Comparison of ENCODE assay signal across 1 cellular context in the genomic region with DNA sequence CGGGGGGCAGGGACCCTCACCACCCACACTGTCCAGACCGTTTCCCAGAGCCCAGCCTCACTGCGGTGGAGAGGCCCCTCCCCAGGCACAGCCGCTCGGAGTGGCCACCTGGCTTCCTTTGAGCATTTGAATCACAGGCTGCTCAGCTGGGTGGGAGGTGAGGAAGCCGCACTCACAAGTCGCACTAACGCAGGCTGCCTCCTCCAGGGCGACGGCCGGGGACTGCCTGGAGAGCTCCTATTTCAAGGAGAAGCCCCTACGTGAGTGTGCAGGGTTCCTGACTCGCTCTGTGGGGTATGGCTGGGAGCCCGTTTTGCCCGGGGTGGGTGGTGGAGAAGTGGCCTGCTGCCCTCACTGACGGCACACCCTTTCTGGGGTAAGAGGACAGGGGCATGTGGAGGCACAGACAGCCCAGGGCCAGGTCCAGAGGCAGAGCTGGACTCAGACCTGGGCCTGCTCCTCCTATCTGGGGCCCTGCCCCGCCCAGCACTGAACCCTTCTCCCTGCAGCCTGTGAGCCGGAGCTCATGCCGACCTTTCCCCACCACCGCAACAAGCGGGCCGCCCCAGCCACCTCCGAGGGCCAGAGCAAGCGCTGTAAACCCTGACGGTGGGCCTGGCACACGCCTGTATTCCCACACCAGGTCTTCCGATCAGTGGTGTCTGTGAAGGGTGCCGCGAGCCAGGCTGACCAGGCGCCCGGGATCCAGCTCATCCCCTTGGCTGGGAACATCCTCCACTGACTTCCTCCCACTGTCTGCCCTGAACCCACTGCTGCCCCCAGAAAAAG.
TF ChIP-seq lines count a peak whose summit lies in the region.

No MANE protein-coding gene starts in this region.

TF ChIP-seq in HepG2, 621 proteins besides CTCF, POLR2A, EP300 and RAD21 (continues in another document):
- TF ChIP-seq, protein P1, sequence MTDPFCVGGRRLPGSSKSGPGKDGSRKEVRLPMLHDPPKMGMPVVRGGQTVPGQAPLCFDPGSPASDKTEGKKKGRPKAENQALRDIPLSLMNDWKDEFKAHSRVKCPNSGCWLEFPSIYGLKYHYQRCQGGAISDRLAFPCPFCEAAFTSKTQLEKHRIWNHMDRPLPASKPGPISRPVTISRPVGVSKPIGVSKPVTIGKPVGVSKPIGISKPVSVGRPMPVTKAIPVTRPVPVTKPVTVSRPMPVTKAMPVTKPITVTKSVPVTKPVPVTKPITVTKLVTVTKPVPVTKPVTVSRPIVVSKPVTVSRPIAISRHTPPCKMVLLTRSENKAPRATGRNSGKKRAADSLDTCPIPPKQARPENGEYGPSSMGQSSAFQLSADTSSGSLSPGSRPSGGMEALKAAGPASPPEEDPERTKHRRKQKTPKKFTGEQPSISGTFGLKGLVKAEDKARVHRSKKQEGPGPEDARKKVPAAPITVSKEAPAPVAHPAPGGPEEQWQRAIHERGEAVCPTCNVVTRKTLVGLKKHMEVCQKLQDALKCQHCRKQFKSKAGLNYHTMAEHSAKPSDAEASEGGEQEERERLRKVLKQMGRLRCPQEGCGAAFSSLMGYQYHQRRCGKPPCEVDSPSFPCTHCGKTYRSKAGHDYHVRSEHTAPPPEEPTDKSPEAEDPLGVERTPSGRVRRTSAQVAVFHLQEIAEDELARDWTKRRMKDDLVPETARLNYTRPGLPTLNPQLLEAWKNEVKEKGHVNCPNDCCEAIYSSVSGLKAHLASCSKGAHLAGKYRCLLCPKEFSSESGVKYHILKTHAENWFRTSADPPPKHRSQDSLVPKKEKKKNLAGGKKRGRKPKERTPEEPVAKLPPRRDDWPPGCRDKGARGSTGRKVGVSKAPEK (CRISPR knock-in tag; IDR thresholded peaks at IDR 0.05; ENCODE audit: borderline replicate concordance): no peak
- TF ChIP-seq, protein P2, sequence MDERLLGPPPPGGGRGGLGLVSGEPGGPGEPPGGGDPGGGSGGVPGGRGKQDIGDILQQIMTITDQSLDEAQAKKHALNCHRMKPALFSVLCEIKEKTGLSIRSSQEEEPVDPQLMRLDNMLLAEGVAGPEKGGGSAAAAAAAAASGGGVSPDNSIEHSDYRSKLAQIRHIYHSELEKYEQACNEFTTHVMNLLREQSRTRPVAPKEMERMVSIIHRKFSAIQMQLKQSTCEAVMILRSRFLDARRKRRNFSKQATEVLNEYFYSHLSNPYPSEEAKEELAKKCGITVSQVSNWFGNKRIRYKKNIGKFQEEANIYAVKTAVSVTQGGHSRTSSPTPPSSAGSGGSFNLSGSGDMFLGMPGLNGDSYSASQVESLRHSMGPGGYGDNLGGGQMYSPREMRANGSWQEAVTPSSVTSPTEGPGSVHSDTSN (CRISPR knock-in tag; IDR thresholded peaks at IDR 0.05): no peak
- TF ChIP-seq ZC3H4 (CRISPR knock-in tag; IDR thresholded peaks at IDR 0.05; ENCODE audit: borderline replicate concordance) (peak; percentile 34; the same call in 1 of the 2 replicates), TBX2 (CRISPR knock-in tag; IDR thresholded peaks at IDR 0.05; ENCODE audit: borderline replicate concordance) (peak; percentile 43; the same call in 1 of the 2 replicates), MXD4 (CRISPR knock-in tag; IDR thresholded peaks at IDR 0.05) (no peak), MLLT10 (CRISPR knock-in tag; IDR thresholded peaks at IDR 0.05) (no peak), MZF1 (CRISPR knock-in tag; IDR thresholded peaks at IDR 0.05; ENCODE audit: borderline replicate concordance) (0 out of 2 replicates have a peak, but pooled peaks have one; percentile 77), TCF7L2 (IDR thresholded peaks at IDR 0.05; ENCODE audit: low read depth, low read length) (no peak), RFX3 (CRISPR knock-in tag; IDR thresholded peaks at IDR 0.05) (no peak), SMYD3 (CRISPR knock-in tag; IDR thresholded peaks at IDR 0.05) (no peak), ZNF589 (CRISPR knock-in tag; conservative IDR thresholded peaks at IDR 0.05) (0 out of 2 replicates have a peak, but pooled peaks have one; percentile 16), ZNF326 (CRISPR knock-in tag; IDR thresholded peaks at IDR 0.05; ENCODE audit: borderline replicate concordance) (peak; percentile 53; the same call in 1 of the 2 replicates), MBNL3 (CRISPR knock-in tag; conservative IDR thresholded peaks at IDR 0.05) (no peak), SALL2 (CRISPR knock-in tag; IDR thresholded peaks at IDR 0.05) (0 out of 2 replicates have a peak, but pooled peaks have one; percentile 18), ZNF580 (CRISPR knock-in tag; IDR thresholded peaks at IDR 0.05; ENCODE audit: borderline replicate concordance, low read depth) (peak; percentile 60; the same call in 1 of the 2 replicates), SRSF1 (optimal IDR thresholded peaks at IDR 0.05; ENCODE audit: low read depth, low read length) (peak; percentile 13), ZNF256 (CRISPR knock-in tag; conservative IDR thresholded peaks at IDR 0.05) (peak; percentile 82), XRCC5 (optimal IDR thresholded peaks at IDR 0.05; ENCODE audit: low read length) (peak; percentile 33), ZNF547 (CRISPR knock-in tag; IDR thresholded peaks at IDR 0.05) (peak; percentile 32; the same call in 1 of the 2 replicates), STAG1 (CRISPR knock-in tag; IDR thresholded peaks at IDR 0.05) (peak; percentile 14; the same call in 1 of the 2 replicates), RFXANK (CRISPR knock-in tag; IDR thresholded peaks at IDR 0.05) (no peak), ZNF329 (CRISPR knock-in tag; IDR thresholded peaks at IDR 0.05; ENCODE audit: low read depth) (0 out of 2 replicates have a peak, but pooled peaks have one; percentile 20), POLR2G (IDR thresholded peaks at IDR 0.05; ENCODE audit: low read depth, low read length) (peak; percentile 72), HNRNPLL (IDR thresholded peaks at IDR 0.05; ENCODE audit: low read depth, low read length, poor library complexity, severe bottlenecking) (peak; percentile 76), ZNF468 (CRISPR knock-in tag; IDR thresholded peaks at IDR 0.05) (no peak), HDAC1 (CRISPR knock-in tag; IDR thresholded peaks at IDR 0.05) (peak; percentile 17; the same call in 1 of the 2 replicates), NR2F6 (IDR thresholded peaks at IDR 0.05) (no peak), NR2F6 (CRISPR knock-in tag; IDR thresholded peaks at IDR 0.05) (peak; percentile 18; the same call in 1 of the 2 replicates), ZNF274 (CRISPR knock-in tag; IDR thresholded peaks at IDR 0.05) (peak; percentile 61; the same call in 1 of the 2 replicates), ZMYM4 (CRISPR knock-in tag; IDR thresholded peaks at IDR 0.05) (peak; percentile 49; the same call in 1 of the 2 replicates), ZNF543 (CRISPR knock-in tag; IDR thresholded peaks at IDR 0.05) (peak; percentile 25; the same call in 1 of the 2 replicates), ZNF282 (IDR thresholded peaks at IDR 0.05; ENCODE audit: partially characterized antibody) (no peak), ATF7 (IDR thresholded peaks at IDR 0.05) (no peak), ATF7 (CRISPR knock-in tag; IDR thresholded peaks at IDR 0.05) (0 out of 2 replicates have a peak, but pooled peaks have one; percentile 56), ZNF44 (CRISPR knock-in tag; IDR thresholded peaks at IDR 0.05) (peak; percentile 83; the same call in 1 of the 2 replicates), NFKBIZ (CRISPR knock-in tag; IDR thresholded peaks at IDR 0.05) (no peak), ZSCAN12 (CRISPR knock-in tag; IDR thresholded peaks at IDR 0.05) (no peak), FOXC1 (CRISPR knock-in tag; IDR thresholded peaks at IDR 0.05; ENCODE audit: borderline replicate concordance) (peak; percentile 77; the same call in 1 of the 2 replicates), ZNF160 (CRISPR knock-in tag; IDR thresholded peaks at IDR 0.05) (peak; percentile 34; the same call in 1 of the 2 replicates), ZFP1 (CRISPR knock-in tag; IDR thresholded peaks at IDR 0.05) (no peak), ZNF501 (CRISPR knock-in tag; IDR thresholded peaks at IDR 0.05) (peak; percentile 78), ZNF563 (CRISPR knock-in tag; IDR thresholded peaks at IDR 0.05) (no peak), ZNF383 (CRISPR knock-in tag; IDR thresholded peaks at IDR 0.05; ENCODE audit: borderline replicate concordance) (no peak), ZEB1 (IDR thresholded peaks at IDR 0.05; ENCODE audit: insufficient replicate concordance, low read depth) (no peak), ZBTB1 (CRISPR knock-in tag; IDR thresholded peaks at IDR 0.05; ENCODE audit: borderline replicate concordance) (no peak), ZNF678 (CRISPR knock-in tag; IDR thresholded peaks at IDR 0.05) (no peak), ZKSCAN5 (CRISPR knock-in tag; IDR thresholded peaks at IDR 0.05) (no peak)
- TF ChIP-seq, protein P3, sequence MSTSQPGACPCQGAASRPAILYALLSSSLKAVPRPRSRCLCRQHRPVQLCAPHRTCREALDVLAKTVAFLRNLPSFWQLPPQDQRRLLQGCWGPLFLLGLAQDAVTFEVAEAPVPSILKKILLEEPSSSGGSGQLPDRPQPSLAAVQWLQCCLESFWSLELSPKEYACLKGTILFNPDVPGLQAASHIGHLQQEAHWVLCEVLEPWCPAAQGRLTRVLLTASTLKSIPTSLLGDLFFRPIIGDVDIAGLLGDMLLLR (CRISPR knock-in tag; IDR thresholded peaks at IDR 0.05): peak; percentile 17; the same call in 1 of the 2 replicates
- TF ChIP-seq, protein P4, sequence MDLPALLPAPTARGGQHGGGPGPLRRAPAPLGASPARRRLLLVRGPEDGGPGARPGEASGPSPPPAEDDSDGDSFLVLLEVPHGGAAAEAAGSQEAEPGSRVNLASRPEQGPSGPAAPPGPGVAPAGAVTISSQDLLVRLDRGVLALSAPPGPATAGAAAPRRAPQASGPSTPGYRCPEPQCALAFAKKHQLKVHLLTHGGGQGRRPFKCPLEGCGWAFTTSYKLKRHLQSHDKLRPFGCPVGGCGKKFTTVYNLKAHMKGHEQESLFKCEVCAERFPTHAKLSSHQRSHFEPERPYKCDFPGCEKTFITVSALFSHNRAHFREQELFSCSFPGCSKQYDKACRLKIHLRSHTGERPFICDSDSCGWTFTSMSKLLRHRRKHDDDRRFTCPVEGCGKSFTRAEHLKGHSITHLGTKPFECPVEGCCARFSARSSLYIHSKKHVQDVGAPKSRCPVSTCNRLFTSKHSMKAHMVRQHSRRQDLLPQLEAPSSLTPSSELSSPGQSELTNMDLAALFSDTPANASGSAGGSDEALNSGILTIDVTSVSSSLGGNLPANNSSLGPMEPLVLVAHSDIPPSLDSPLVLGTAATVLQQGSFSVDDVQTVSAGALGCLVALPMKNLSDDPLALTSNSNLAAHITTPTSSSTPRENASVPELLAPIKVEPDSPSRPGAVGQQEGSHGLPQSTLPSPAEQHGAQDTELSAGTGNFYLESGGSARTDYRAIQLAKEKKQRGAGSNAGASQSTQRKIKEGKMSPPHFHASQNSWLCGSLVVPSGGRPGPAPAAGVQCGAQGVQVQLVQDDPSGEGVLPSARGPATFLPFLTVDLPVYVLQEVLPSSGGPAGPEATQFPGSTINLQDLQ (CRISPR knock-in tag; IDR thresholded peaks at IDR 0.05): no peak
- TF ChIP-seq, protein P5, sequence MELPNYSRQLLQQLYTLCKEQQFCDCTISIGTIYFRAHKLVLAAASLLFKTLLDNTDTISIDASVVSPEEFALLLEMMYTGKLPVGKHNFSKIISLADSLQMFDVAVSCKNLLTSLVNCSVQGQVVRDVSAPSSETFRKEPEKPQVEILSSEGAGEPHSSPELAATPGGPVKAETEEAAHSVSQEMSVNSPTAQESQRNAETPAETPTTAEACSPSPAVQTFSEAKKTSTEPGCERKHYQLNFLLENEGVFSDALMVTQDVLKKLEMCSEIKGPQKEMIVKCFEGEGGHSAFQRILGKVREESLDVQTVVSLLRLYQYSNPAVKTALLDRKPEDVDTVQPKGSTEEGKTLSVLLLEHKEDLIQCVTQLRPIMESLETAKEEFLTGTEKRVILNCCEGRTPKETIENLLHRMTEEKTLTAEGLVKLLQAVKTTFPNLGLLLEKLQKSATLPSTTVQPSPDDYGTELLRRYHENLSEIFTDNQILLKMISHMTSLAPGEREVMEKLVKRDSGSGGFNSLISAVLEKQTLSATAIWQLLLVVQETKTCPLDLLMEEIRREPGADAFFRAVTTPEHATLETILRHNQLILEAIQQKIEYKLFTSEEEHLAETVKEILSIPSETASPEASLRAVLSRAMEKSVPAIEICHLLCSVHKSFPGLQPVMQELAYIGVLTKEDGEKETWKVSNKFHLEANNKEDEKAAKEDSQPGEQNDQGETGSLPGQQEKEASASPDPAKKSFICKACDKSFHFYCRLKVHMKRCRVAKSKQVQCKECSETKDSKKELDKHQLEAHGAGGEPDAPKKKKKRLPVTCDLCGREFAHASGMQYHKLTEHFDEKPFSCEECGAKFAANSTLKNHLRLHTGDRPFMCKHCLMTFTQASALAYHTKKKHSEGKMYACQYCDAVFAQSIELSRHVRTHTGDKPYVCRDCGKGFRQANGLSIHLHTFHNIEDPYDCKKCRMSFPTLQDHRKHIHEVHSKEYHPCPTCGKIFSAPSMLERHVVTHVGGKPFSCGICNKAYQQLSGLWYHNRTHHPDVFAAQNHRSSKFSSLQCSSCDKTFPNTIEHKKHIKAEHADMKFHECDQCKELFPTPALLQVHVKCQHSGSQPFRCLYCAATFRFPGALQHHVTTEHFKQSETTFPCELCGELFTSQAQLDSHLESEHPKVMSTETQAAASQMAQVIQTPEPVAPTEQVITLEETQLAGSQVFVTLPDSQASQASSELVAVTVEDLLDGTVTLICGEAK (IDR thresholded peaks at IDR 0.05): no peak
- TF ChIP-seq, protein P5 (CRISPR knock-in tag; IDR thresholded peaks at IDR 0.05): peak; percentile 60; the same call in 1 of the 2 replicates
